9 cellular contexts compared by ENCODE assay signal in genomic region chr2:117470311-117471095, GRCh38.
DNase-seq lines count a peak whose midpoint lies in the region; ATAC-seq, FAIRE-seq and TF ChIP-seq lines count a peak whose summit lies in the region.
"Had no signal": no experiment of that assay in that cellular context is flagged by ENCODE, and none has a peak within 500 bp of the region (broad histone marks: within the 10 kb centered on the region; RNA-seq: fewer than 3 reads in every experiment).

No MANE protein-coding gene starts in this region.

- ATAC-seq in GM18519 (IDR thresholded peaks at IDR 0.05; ENCODE audit: low FRiP score, unreplicated experiment), result no peak

- FAIRE-seq in RCC 7860 (lab: Jason Lieb, UNC), result no peak
- FAIRE-seq: astrocyte had no signal

- H3K4me3 ChIP-seq in HL-60 (replicated peaks; ENCODE audit: insufficient read depth, low read length) (no peak overlapping the region), stomach (no peak overlapping the region)

- 71 to 77% (median 72%) methylated on average over 6 to 7 of the region's 7 CpGs for WGBS in stomach, 5 donors

- peak; percentile 7 to 20 for DNase-seq in stimulated activated CD4-positive, alpha-beta T cell treated with anti-CD3 and anti-CD28 coated beads, Interleukin-2, amount 100 ng/mL, for 24 hours
- no peak for DNase-seq in stimulated activated CD4-positive, alpha-beta T cell treated with anti-CD3 and anti-CD28 coated beads, Interleukin-4, amount 100 ng/mL, for 4 hours
- peak; percentile 28 to 46 for DNase-seq in HL-60 (ENCODE audit: low read depth in 1 of 2, low spot score in 1 of 2)
- DNase-seq in RCC 7860 (ENCODE audit: low spot score), result peak; percentile 8
- DNase-seq in globus pallidus (ENCODE audit: low spot score), result peak; percentile 12
- DNase-seq in stomach, result peak; percentile 51
- DNase-seq in DMS79 treated with DMSO at 0.1 percent for 48 hours (lab: John Stamatoyannopoulos, UW), result no peak

- TF ChIP-seq EP300 in stomach (IDR thresholded peaks at IDR 0.05), result no peak

- H3K36me3 ChIP-seq in stomach, result no peaks in the 10 kb centered on the region

- TF ChIP-seq CTCF in HL-60 (IDR thresholded peaks at IDR 0.05; ENCODE audit: insufficient read depth, low read length) (peak; percentile 46), stomach (IDR thresholded peaks at IDR 0.05) (peak in 5 of 7 experiments; percentile 29 to 74 (median 58))

- no peaks in the 10 kb centered on the region for H3K4me1 ChIP-seq in stomach

- intact Hi-C loops in stomach (cut with DNase I; ENCODE audit: low total_unique reads), result loop anchor here (10.0 kb wide), 1 partner anchor 304 kb away; no protein-coding TSS in a partner anchor

- H3K27me3 ChIP-seq in HL-60 (ENCODE audit: insufficient read depth, poor library complexity, severe bottlenecking) (no peaks in the 10 kb centered on the region), stomach (no peaks in the 10 kb centered on the region)

- H3K9me3 ChIP-seq in stomach, result no peaks in the 10 kb centered on the region

- H3K27ac ChIP-seq in HL-60 (replicated peaks), result no peak overlapping the region
- no peak overlapping the region for H3K27ac ChIP-seq in stomach

- TF ChIP-seq POLR2A in stomach (IDR thresholded peaks at IDR 0.05), result no peak

Comparison
In these comparisons a context has a peak if more than half of its experiments do, and no peak if none do; other contexts are left out.
1. DNase-seq: peak in stimulated activated CD4-positive, alpha-beta T cell treated with anti-CD3 and anti-CD28 coated beads, Interleukin-2, amount 100 ng/mL, for 24 hours (2 of 2), HL-60 (2 of 2), RCC 7860 (single experiment), globus pallidus (single experiment) and stomach (single experiment); none in stimulated activated CD4-positive, alpha-beta T cell treated with anti-CD3 and anti-CD28 coated beads, Interleukin-4, amount 100 ng/mL, for 4 hours (0 of 2) and DMS79 treated with DMSO at 0.1 percent for 48 hours (single experiment).